18 cellular contexts compared by ENCODE assay signal in genomic region chr2:30150786-30151185, GRCh38. TPM values are rescaled to one million over a fixed set of nuclear protein-coding genes. Genes with fewer than 3 reads are reported as not detected.
DNase-seq lines count a peak whose midpoint lies in the region; TF ChIP-seq lines count a peak whose summit lies in the region.
"Had no signal": no experiment of that assay in that cellular context is flagged by ENCODE, and none has a peak within 500 bp of the region (broad histone marks: within the 10 kb centered on the region; RNA-seq: fewer than 3 reads in every experiment).

No MANE protein-coding gene starts in this region.

- H3K4me1 Mint-ChIP-seq in CD8-positive, alpha-beta memory T cell, result peaks cover 60 to 80% (median 74%) of the 10 kb centered on the region in 3 donors
- H3K4me1 Mint-ChIP-seq in brain, result peaks cover 52% of the 10 kb centered on the region
- peaks cover 23% of the 10 kb centered on the region for H3K4me1 Mint-ChIP-seq in neural progenitor cell

- peaks cover 25% of the 10 kb centered on the region for H3F3A ChIP-seq in neural progenitor cell (ENCODE audit: low read depth)

- H3K27ac Mint-ChIP-seq in CD8-positive, alpha-beta memory T cell, result peak overlapping the region in 6 of 8 donors; percentile 6 to 97 (median 41)
- H3K27ac Mint-ChIP-seq in brain, result peak overlapping the region in 2 of 5 experiments; percentile 14 to 32
- no peak overlapping the region for H3K27ac Mint-ChIP-seq in neural progenitor cell

- no peaks in the 10 kb centered on the region for H3K9me3 ChIP-seq in CD8-positive, alpha-beta memory T cell (ENCODE audit: low read length)
- H3K9me3 ChIP-seq in neural progenitor cell (ENCODE audit: low read depth), result no peaks in the 10 kb centered on the region
- H3K9me3 ChIP-seq: esophagus squamous epithelium, suprapubic skin had no signal

- DNase-seq in CD8-positive, alpha-beta memory T cell, result peak in 1 of 5 donors; percentile 19
- DNase-seq in LNCaP clone FGC (ENCODE audit: low read depth), result no peak
- DNase-seq in neural progenitor cell (ENCODE audit: low spot score), result no peak
- no peak for DNase-seq in NCI-H748 treated with DMSO at 0.1 percent for 48 hours (lab: John Stamatoyannopoulos, UW)
- no peak for DNase-seq in NOMO-1 treated with dmso at 0.1 percent for 144 hours (lab: John Stamatoyannopoulos, UW; ENCODE audit: unreplicated experiment)
- no peak for DNase-seq in mucosa of gallbladder (ENCODE audit: low spot score)
- DNase-seq in medulla oblongata (ENCODE audit: extremely low spot score), result no peak
- DNase-seq: activated naive CD4-positive, alpha-beta T cell treated with Interleukin-2 at 50 U/mL for 16 hours; DND-41; dorsolateral prefrontal cortex; esophagus squamous epithelium; kidney; NCI-H2029; NCI-H524 treated with DMSO at 0.1 percent for 48 hours; stimulated activated CD4-positive, alpha-beta T cell treated with anti-CD3 and anti-CD28 coated beads, Interleukin-1b, Interleukin-23, amount 100 ng/mL, for 48 hours had no signal

- TF ChIP-seq CTCF in LNCaP clone FGC (IDR thresholded peaks at IDR 0.05; ENCODE audit: control insufficient read depth, extremely low read depth, insufficient read depth), result no peak
- TF ChIP-seq CTCF in brain (conservative IDR thresholded peaks at IDR 0.05), result no peak
- TF ChIP-seq CTCF in neural progenitor cell (IDR thresholded peaks at IDR 0.05), result no peak

- H3K36me3 ChIP-seq in CD8-positive, alpha-beta memory T cell (ENCODE audit: insufficient read depth, low read length), result no peaks in the 10 kb centered on the region
- H3K36me3 ChIP-seq in neural progenitor cell, result no peaks in the 10 kb centered on the region

- peaks cover 50% of the 10 kb centered on the region for H3K4me1 ChIP-seq in CD8-positive, alpha-beta memory T cell (ENCODE audit: insufficient read depth, low read length)
- H3K4me1 ChIP-seq in neural progenitor cell, result peaks cover 34% of the 10 kb centered on the region

- H3K79me2 ChIP-seq in neural progenitor cell (ENCODE audit: low read depth), result peaks cover 13% of the 10 kb centered on the region

- H2AFZ ChIP-seq in neural progenitor cell (replicated peaks), result no peak overlapping the region

- H3K27me3 Mint-ChIP-seq in CD8-positive, alpha-beta memory T cell, result peaks cover 0 to 7% of the 10 kb centered on the region in 2 donors
- peaks cover 4% of the 10 kb centered on the region for H3K27me3 Mint-ChIP-seq in brain
- peaks cover 4% of the 10 kb centered on the region for H3K27me3 Mint-ChIP-seq in neural progenitor cell (ENCODE audit: insufficient read depth, low read depth)

- no peak overlapping the region for H3K9ac ChIP-seq in neural progenitor cell

- peaks cover 0 to 75% (median 18%) of the 10 kb centered on the region in 3 donors for H3K36me3 Mint-ChIP-seq in CD8-positive, alpha-beta memory T cell
- H3K36me3 Mint-ChIP-seq in brain, result peaks cover 48% of the 10 kb centered on the region
- peaks cover 13% of the 10 kb centered on the region for H3K36me3 Mint-ChIP-seq in neural progenitor cell

- CTCF ChIA-PET in CD8-positive, alpha-beta memory T cell (lab: Charles Lee), result interaction anchor here (0.8 to 6.5 kb wide), 4 partner anchors 13 to 1182 kb away, joined by 3 to 67 read pairs (median 11); no protein-coding TSS in a partner anchor

- H3K4me2 ChIP-seq in neural progenitor cell, result peak overlapping the region; percentile 72

- H3K27ac ChIP-seq in CD8-positive, alpha-beta memory T cell (ENCODE audit: low read depth, low read length), result no peak overlapping the region
- no peak overlapping the region for H3K27ac ChIP-seq in neural progenitor cell
- H3K27ac ChIP-seq: dorsolateral prefrontal cortex, suprapubic skin had no signal

- peaks cover 0 to 5% (median 0%) of the 10 kb centered on the region in 5 donors for H3K9me3 Mint-ChIP-seq in CD8-positive, alpha-beta memory T cell
- H3K9me3 Mint-ChIP-seq in brain (no peaks in the 10 kb centered on the region), neural progenitor cell (no peaks in the 10 kb centered on the region)
- H3K9me3 Mint-ChIP-seq: WTC11 had no signal

- peak overlapping the region in 5 of 7 donors; percentile 22 to 77 (median 53) for H3K4me3 Mint-ChIP-seq in CD8-positive, alpha-beta memory T cell
- H3K4me3 Mint-ChIP-seq in brain (peak overlapping the region in 3 of 5 experiments; percentile 10 to 79 (median 23)), neural progenitor cell (no peak overlapping the region)

- H4K20me1 ChIP-seq in neural progenitor cell (ENCODE audit: low read depth), result peaks cover 15% of the 10 kb centered on the region

- POLR2A ChIA-PET in CD8-positive, alpha-beta memory T cell (lab: Charles Lee), result no interaction called here

- H3K27me3 ChIP-seq in CD8-positive, alpha-beta memory T cell (ENCODE audit: insufficient read depth, low read length, poor library complexity, severe bottlenecking), result no peaks in the 10 kb centered on the region
- H3K27me3 ChIP-seq in neural progenitor cell, result peaks cover 3% of the 10 kb centered on the region
- H3K27me3 ChIP-seq: dorsolateral prefrontal cortex, esophagus squamous epithelium, suprapubic skin had no signal

- no peak overlapping the region for H3K4me3 ChIP-seq in CD8-positive, alpha-beta memory T cell (ENCODE audit: low read length)
- H3K4me3 ChIP-seq in LNCaP clone FGC (ENCODE audit: low read depth, low read length) (peak overlapping the region; percentile 17), neural progenitor cell (no peak overlapping the region)
- H3K4me3 ChIP-seq: dorsolateral prefrontal cortex, esophagus squamous epithelium, suprapubic skin had no signal

RNA-seq across cellular contexts. Expression of gene YPEL5, which starts 4.0 kb away (rescaled TPM):
- 10 to 100 TPM; 35.7 to 38.3 TPM for total RNA-seq in CD8-positive, alpha-beta memory T cell
- 119 TPM for polyA plus RNA-seq in CD8-positive, alpha-beta memory T cell
- 36.9 TPM for polyA plus RNA-seq in brain (ENCODE audit: insufficient read depth, low read depth, low replicate concordance)
- total RNA-seq in neural progenitor cell (ENCODE audit: low replicate concordance) (36.1 and 66.4 TPM in 2 replicates), mucosa of gallbladder (133 TPM)
